In the genomic region with DNA sequence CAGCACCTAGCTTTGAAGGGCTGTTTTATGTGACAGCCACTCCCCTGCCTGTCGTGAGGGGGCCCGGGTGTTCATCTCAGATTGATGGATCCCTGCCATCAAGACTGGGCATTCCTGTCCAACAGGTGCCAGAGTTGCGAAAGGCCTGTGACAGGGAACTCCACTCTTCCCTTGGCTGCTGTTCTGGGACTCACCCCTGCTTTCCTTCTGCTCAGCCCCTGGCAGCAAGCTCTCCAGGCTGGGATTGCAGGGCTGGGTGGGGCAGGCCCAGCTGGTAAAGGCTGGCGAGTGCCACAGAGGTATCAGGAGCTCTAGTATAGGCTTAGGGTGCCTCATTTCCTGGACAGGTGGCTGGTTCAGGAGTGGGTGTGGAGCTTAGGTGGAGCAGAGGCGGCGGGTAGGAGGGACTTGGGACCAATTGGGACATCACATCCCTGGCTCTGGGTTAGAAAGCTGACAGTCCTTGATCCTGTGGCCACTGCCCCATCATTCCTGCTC, we compare ENCODE assay signal across 10 cellular contexts. TPM values are rescaled to one million over a fixed set of nuclear protein-coding genes. Genes with fewer than 3 reads are reported as not detected.
DNase-seq lines count a peak whose midpoint lies in the region; ATAC-seq and TF ChIP-seq lines count a peak whose summit lies in the region.
"Had no signal": no experiment of that assay in that cellular context is flagged by ENCODE, and none has a peak within 500 bp of the region (broad histone marks: within the 10 kb centered on the region; RNA-seq: fewer than 3 reads in every experiment).

A gene with protein sequence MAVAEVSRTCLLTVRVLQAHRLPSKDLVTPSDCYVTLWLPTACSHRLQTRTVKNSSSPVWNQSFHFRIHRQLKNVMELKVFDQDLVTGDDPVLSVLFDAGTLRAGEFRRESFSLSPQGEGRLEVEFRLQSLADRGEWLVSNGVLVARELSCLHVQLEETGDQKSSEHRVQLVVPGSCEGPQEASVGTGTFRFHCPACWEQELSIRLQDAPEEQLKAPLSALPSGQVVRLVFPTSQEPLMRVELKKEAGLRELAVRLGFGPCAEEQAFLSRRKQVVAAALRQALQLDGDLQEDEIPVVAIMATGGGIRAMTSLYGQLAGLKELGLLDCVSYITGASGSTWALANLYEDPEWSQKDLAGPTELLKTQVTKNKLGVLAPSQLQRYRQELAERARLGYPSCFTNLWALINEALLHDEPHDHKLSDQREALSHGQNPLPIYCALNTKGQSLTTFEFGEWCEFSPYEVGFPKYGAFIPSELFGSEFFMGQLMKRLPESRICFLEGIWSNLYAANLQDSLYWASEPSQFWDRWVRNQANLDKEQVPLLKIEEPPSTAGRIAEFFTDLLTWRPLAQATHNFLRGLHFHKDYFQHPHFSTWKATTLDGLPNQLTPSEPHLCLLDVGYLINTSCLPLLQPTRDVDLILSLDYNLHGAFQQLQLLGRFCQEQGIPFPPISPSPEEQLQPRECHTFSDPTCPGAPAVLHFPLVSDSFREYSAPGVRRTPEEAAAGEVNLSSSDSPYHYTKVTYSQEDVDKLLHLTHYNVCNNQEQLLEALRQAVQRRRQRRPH (plus strand): TSS at position 448 of the 498 bp plus-strand sequence. CDS start 67 bp downstream, outside the sequence.

- H3K27ac Mint-ChIP-seq in stimulated activated naive CD8-positive, alpha-beta T cell treated with anti-CD3 and anti-CD28 coated beads, Interleukin-15, amount 100 ng/mL, for 72 hours, result peak within 1 kb of the TSS; percentile 19 to 83
- H3K27ac Mint-ChIP-seq: immature natural killer cell had no signal

- no peaks in the 10 kb centered on the region for H3K9me3 ChIP-seq in ascending aorta

- no peak for TF ChIP-seq CTCF in ascending aorta (IDR thresholded peaks at IDR 0.05)

- H3K4me1 ChIP-seq in ascending aorta, result no peaks in the 10 kb centered on the region

- no peaks in the 10 kb centered on the region for H3K27me3 ChIP-seq in ascending aorta

- H3K4me3 ChIP-seq in ascending aorta, result no peak within 1 kb of the TSS

- intact Hi-C loops in ascending aorta (cut with DNase I), result no loop called here

- H3K36me3 ChIP-seq in ascending aorta, result peaks cover 16 to 45% of the 10 kb centered on the region in 2 donors

- no peak for DNase-seq in stimulated activated naive CD8-positive, alpha-beta T cell treated with anti-CD3 and anti-CD28 coated beads, Interleukin-15, amount 100 ng/mL, for 72 hours
- DNase-seq in stimulated activated naive CD8-positive, alpha-beta T cell treated with anti-CD3 and anti-CD28 coated beads, Interleukin-15, Interleukin-2, amounts not matched to agents 100 U/mL and 50 U/mL, for 24 hours, result no peak
- DNase-seq in ascending aorta (ENCODE audit: low spot score in 2 of 2) (no peak), mucosa of gallbladder (ENCODE audit: low spot score) (peak; percentile 85), 8988T (no peak)
- DNase-seq in stimulated activated CD4-positive, alpha-beta T cell treated with anti-CD3 and anti-CD28 coated beads, Interleukin-2, amount 100 ng/mL, for 24 hours, result no peak
- DNase-seq: immature natural killer cell had no signal

- H3K9me3 Mint-ChIP-seq in stimulated activated naive CD8-positive, alpha-beta T cell treated with anti-CD3 and anti-CD28 coated beads, Interleukin-15, amount 100 ng/mL, for 72 hours, result no peaks in the 10 kb centered on the region
- H3K9me3 Mint-ChIP-seq: immature natural killer cell had no signal

- no peak within 1 kb of the TSS for H3K27ac ChIP-seq in ascending aorta

- no peak within 1 kb of the TSS for H3K4me3 Mint-ChIP-seq in stimulated activated naive CD8-positive, alpha-beta T cell treated with anti-CD3 and anti-CD28 coated beads, Interleukin-15, amount 100 ng/mL, for 72 hours
- H3K4me3 Mint-ChIP-seq: immature natural killer cell had no signal

- no peaks in the 10 kb centered on the region for H3K27me3 Mint-ChIP-seq in stimulated activated naive CD8-positive, alpha-beta T cell treated with anti-CD3 and anti-CD28 coated beads, Interleukin-15, amount 100 ng/mL, for 72 hours

- no peak for ATAC-seq in stimulated activated naive CD8-positive, alpha-beta T cell treated with anti-CD3 and anti-CD28 coated beads, Interleukin-15, amount 100 ng/mL, for 72 hours
- no peak for ATAC-seq in stimulated activated naive CD8-positive, alpha-beta T cell treated with anti-CD3 and anti-CD28 coated beads, Interleukin-15, Interleukin-2, amounts not matched to agents 100 U/mL and 50 U/mL, for 24 hours
- ATAC-seq in GM18907 (IDR thresholded peaks at IDR 0.05; ENCODE audit: unreplicated experiment) (no peak), HG03565 (IDR thresholded peaks at IDR 0.05; ENCODE audit: unreplicated experiment) (no peak)
- ATAC-seq: SK-N-SH treated with all-trans-retinoic acid at 6 μM for 48 hours had no signal

- peaks cover 20% of the 10 kb centered on the region for H3K4me1 Mint-ChIP-seq in stimulated activated naive CD8-positive, alpha-beta T cell treated with anti-CD3 and anti-CD28 coated beads, Interleukin-15, amount 100 ng/mL, for 72 hours

RNA-seq across cellular contexts. Expression of the gene that starts here (rescaled TPM):
- total RNA-seq in ascending aorta, result 13.9 TPM
- total RNA-seq in mucosa of gallbladder, result 20.7 TPM
